8 cellular contexts compared by ENCODE assay signal in genomic region chr10:104330168-104331117, GRCh38. TPM values are rescaled to one million over a fixed set of nuclear protein-coding genes. Genes with fewer than 3 reads are reported as not detected.
DNase-seq lines count a peak whose midpoint lies in the region; ATAC-seq and TF ChIP-seq lines count a peak whose summit lies in the region.

No MANE protein-coding gene starts in this region.

- peak overlapping the region; percentile 80 for H2BK120ac ChIP-seq in IMR-90 (ENCODE audit: low read depth, low read length)

- in situ Hi-C loops in IMR-90 (cut with MboI; ENCODE audit: low sequenced_read_pairs), result no loop called here

- H3K18ac ChIP-seq in IMR-90 (ENCODE audit: low read depth, low read length), result peak overlapping the region; percentile 31

- intact Hi-C loops in IMR-90 (cut with micrococcal nuclease), result loop anchor here (1.0 to 2.0 kb wide), 2 partner anchors 8 to 14 kb away; partner anchors contain the start of gene ITPRIP
- intact Hi-C loops in vagina (cut with DNase I), result no loop called here

- WGBS in IMR-90 (ENCODE audit: extremely low coverage in 2 of 2, insufficient read length in 1 of 2), 2 experiments, result no CpG with 5 or more reads among the region's 8 CpGs

- POLR2A ChIA-PET in IMR-90 (lab: Charles Lee; ENCODE audit: unreplicated experiment), result interaction anchor here (0.6 kb wide), 2 partner anchors 15 to 414 kb away, joined by 3 read pairs; no protein-coding TSS in a partner anchor

- peak overlapping the region; percentile 76; the same call in 2 of the 3 replicates for H2BK15ac ChIP-seq in IMR-90 (ENCODE audit: low read depth, low read length)

- H3K4me2 ChIP-seq in IMR-90 (ENCODE audit: low read depth, low read length), result peak overlapping the region; percentile 63

- no peak for TF ChIP-seq RAD21 in IMR-90 (IDR thresholded peaks at IDR 0.05; ENCODE audit: low read length)

- peaks cover 64% of the 10 kb centered on the region for H3K9me1 ChIP-seq in IMR-90 (ENCODE audit: insufficient read depth, low read length)

- H3K9me3 Mint-ChIP-seq in mesothelial cell of epicardium, result no peaks in the 10 kb centered on the region

- H3K27ac ChIP-seq in IMR-90 (ENCODE audit: insufficient read depth, low read length) (peak overlapping the region; percentile 76; the same call in 1 of the 2 replicates), vagina (peak overlapping the region; percentile 96)

- H4K20me1 ChIP-seq in IMR-90 (ENCODE audit: insufficient read depth, low read length), result peaks cover 99% of the 10 kb centered on the region

- H4K5ac ChIP-seq in IMR-90 (ENCODE audit: low read depth, low read length), result peak overlapping the region; percentile 4; the same call in 1 of the 2 replicates

- BruUV-seq in IMR-90 (replicated peaks; lab: Mats Ljungman, UMichigan), result no TSS peak

- TF ChIP-seq POLR2A in IMR-90 (IDR thresholded peaks at IDR 0.05; ENCODE audit: low read depth, low read length) (0 out of 2 replicates have a peak, but pooled peaks have one; percentile 4), vagina (IDR thresholded peaks at IDR 0.05) (peak in 1 of 2 donors; percentile 36)

- TF ChIP-seq CTCF in IMR-90 (conservative IDR thresholded peaks at IDR 0.05; ENCODE audit: low read depth, low read length) (no peak), mesothelial cell of epicardium (IDR thresholded peaks at IDR 0.05; ENCODE audit: unreplicated experiment) (no peak), vagina (IDR thresholded peaks at IDR 0.05) (peak in 1 of 3 experiments; percentile 0)

- H3K9me3 ChIP-seq in IMR-90 (ENCODE audit: control insufficient read depth, insufficient read depth, low read length) (no peaks in the 10 kb centered on the region), vagina (no peaks in the 10 kb centered on the region)

- H3K56ac ChIP-seq in IMR-90 (ENCODE audit: extremely low read depth, insufficient read depth, low read length), result 0 out of 2 replicates have a peak overlapping the region, but pooled peaks have one; percentile 21

- H2BK5ac ChIP-seq in IMR-90 (ENCODE audit: low read depth, low read length, poor library complexity, severe bottlenecking), result peak overlapping the region; percentile 89

- H3K23ac ChIP-seq in IMR-90 (ENCODE audit: low read depth, low read length), result peak overlapping the region; percentile 92

- H3K27me3 ChIP-seq in IMR-90 (ENCODE audit: control insufficient read depth, insufficient read depth, low read length), result no peaks in the 10 kb centered on the region
- H3K27me3 ChIP-seq in vagina, result no peaks in the 10 kb centered on the region

- no peaks in the 10 kb centered on the region for H3K27me3 Mint-ChIP-seq in mesothelial cell of epicardium (ENCODE audit: low read depth)

- ATAC-seq in IMR-90 (ENCODE audit: low read depth) (peak; percentile 59), GM21619 (IDR thresholded peaks at IDR 0.05; ENCODE audit: unreplicated experiment) (no peak), HG03354 (IDR thresholded peaks at IDR 0.05; ENCODE audit: poor library complexity, severe bottlenecking, unreplicated experiment) (no peak)

- H3K4me1 ChIP-seq in IMR-90 (ENCODE audit: control insufficient read depth, insufficient read depth, low read length), result peaks cover 67% of the 10 kb centered on the region
- peaks cover 100% of the 10 kb centered on the region for H3K4me1 ChIP-seq in vagina

- DNase-seq in A172 (ENCODE audit: low spot score) (peak; percentile 85), IMR-90 (peak; percentile 93), dermis blood vessel endothelial cell (peak; percentile 51), mesothelial cell of epicardium (ENCODE audit: low spot score in 2 of 2, unreplicated experiment in 2 of 2) (no peak), vagina (ENCODE audit: extremely low spot score in 2 of 2) (peak in 1 of 2 donors; percentile 98)
- DNase-seq in stimulated activated CD8-positive, alpha-beta memory T cell treated with anti-CD3 and anti-CD28 coated beads, Interleukin-4, amount 100 ng/mL, for 48 hours, result no peak

- peaks cover 2 to 94% of the 10 kb centered on the region in 2 experiments; a peak in 2 of 4 replicates for H3K79me1 ChIP-seq in IMR-90 (ENCODE audit: low read depth in 1 of 2, low read length in 2 of 2)

- no peak overlapping the region for H2AFZ ChIP-seq in IMR-90 (replicated peaks; ENCODE audit: low read length, poor library complexity)

- H3K14ac ChIP-seq in IMR-90 (replicated peaks; ENCODE audit: low read depth, low read length), result peak overlapping the region; percentile 50

- peaks cover 74% of the 10 kb centered on the region for H3K4me1 Mint-ChIP-seq in mesothelial cell of epicardium

- dilution Hi-C loops in IMR-90 (cut with HindIII; ENCODE audit: low sequenced_read_pairs, unreplicated experiment), result no loop called here

- peak overlapping the region; percentile 78 for H4K91ac ChIP-seq in IMR-90 (ENCODE audit: insufficient read depth, low read depth, low read length)

- peak overlapping the region; percentile 93 for H3K27ac Mint-ChIP-seq in mesothelial cell of epicardium

- peak overlapping the region; percentile 69 for H2AK9ac ChIP-seq in IMR-90 (replicated peaks; ENCODE audit: low read depth, low read length, poor library complexity)

- H3K4me3 Mint-ChIP-seq in mesothelial cell of epicardium, result no peak overlapping the region

- H4K8ac ChIP-seq in IMR-90 (ENCODE audit: low read depth in 2 of 2, low read length in 2 of 2), result peak overlapping the region; percentile 12 to 35; a peak in 2 of 4 replicates

- H3K4ac ChIP-seq in IMR-90 (ENCODE audit: low read depth, low read length), result peak overlapping the region; percentile 86

- CTCF ChIA-PET in IMR-90 (lab: Yijun Ruan, JAX), result interaction anchor here (0.7 to 1.5 kb wide), 4 partner anchors 8 to 57 kb away, joined by 3 to 5 read pairs (median 3); no protein-coding TSS in a partner anchor

- H3K36me3 ChIP-seq in IMR-90 (ENCODE audit: control insufficient read depth, insufficient read depth, low read length) (peaks cover 3% of the 10 kb centered on the region; the same call in 1 of the 2 replicates), vagina (peaks cover 0 to 9% of the 10 kb centered on the region in 2 donors)

- no peak overlapping the region for H3K4me3 ChIP-seq in IMR-90 (ENCODE audit: insufficient read depth, low read depth, low read length)
- peak overlapping the region in 1 of 2 donors; percentile 38 for H3K4me3 ChIP-seq in vagina

- H2AK5ac ChIP-seq in IMR-90 (ENCODE audit: low read depth, low read length), result peak overlapping the region; percentile 62

- H3K36me3 Mint-ChIP-seq in mesothelial cell of epicardium, result no peaks in the 10 kb centered on the region

- peak overlapping the region; percentile 20; the same call in 1 of the 2 replicates for H3K9ac ChIP-seq in IMR-90 (ENCODE audit: low read depth, low read length)

- peak overlapping the region; percentile 88 for H2BK20ac ChIP-seq in IMR-90 (ENCODE audit: low read depth, low read length)

TF ChIP-seq in IMR-90, 13 proteins besides CTCF, POLR2A, EP300 and RAD21:
- peak; percentile 59 for TF ChIP-seq FOS (IDR thresholded peaks at IDR 0.05; ENCODE audit: low read depth, low read length)
- TF ChIP-seq RFX5 (IDR thresholded peaks at IDR 0.05; ENCODE audit: low read depth, low read length), result no peak
- peak; percentile 97 for TF ChIP-seq CEBPB (IDR thresholded peaks at IDR 0.05; ENCODE audit: low read depth, low read length)
- peak; percentile 93 for TF ChIP-seq BHLHE40 (IDR thresholded peaks at IDR 0.05; ENCODE audit: low read depth, low read length)
- TF ChIP-seq MXI1 (IDR thresholded peaks at IDR 0.05; ENCODE audit: borderline replicate concordance, low read depth, low read length), result no peak
- no peak for TF ChIP-seq NFE2L2 (IDR thresholded peaks at IDR 0.05; ENCODE audit: low read depth, low read length)
- TF ChIP-seq RCOR1 (IDR thresholded peaks at IDR 0.05; ENCODE audit: insufficient replicate concordance, low read length), result peak; percentile 64

RNA-seq across cellular contexts. Expression of gene ITPRIP, which starts 7.8 kb away (rescaled TPM):
- total RNA-seq in A172 (2014; rRNA removed; shearing (Covaris generic)), result 4.8 and 6.2 TPM in 2 replicates
- total RNA-seq in IMR-90 (2012; rRNA removed) (7.2 and 7.5 TPM in 2 replicates), dermis blood vessel endothelial cell (29.3 and 39.9 TPM in 2 replicates), mesothelial cell of epicardium (23.3 to 24.5 TPM (median 23.6 TPM) in 3 replicates), vagina (85.7 TPM)
- 31.9 and 38.1 TPM in 2 replicates for polyA plus RNA-seq in IMR-90 (2012; rRNA removed)
- 24.7 and 46.9 TPM in 2 replicates for polyA plus RNA-seq in IMR-90 (2012; cell fraction: cytosol; rRNA removed)
- 64.8 and 65.2 TPM in 2 replicates for polyA plus RNA-seq in IMR-90 (2012; cell fraction: nucleus; rRNA removed; ENCODE audit: low replicate concordance)

RNA-seq across cellular contexts. Expression of gene CFAP58, which starts 23.2 kb away (rescaled TPM):
- total RNA-seq in A172 (2014; rRNA removed; shearing (Covaris generic)), result 0.74 and 0.83 TPM in 2 replicates
- total RNA-seq in IMR-90 (2012; rRNA removed) (0.36 and 0.83 TPM in 2 replicates), dermis blood vessel endothelial cell (0.85 and 1.2 TPM in 2 replicates), mesothelial cell of epicardium (0.58 to 1.4 TPM (median 1.1 TPM) in 3 replicates), vagina (0.49 TPM)
- polyA plus RNA-seq in IMR-90 (2012; rRNA removed), result 0.57 and 0.72 TPM in 2 replicates
- 0.03 and 0.09 TPM in 2 replicates for polyA plus RNA-seq in IMR-90 (2012; cell fraction: cytosol; rRNA removed)
- 0.14 and 1.3 TPM in 2 replicates for polyA plus RNA-seq in IMR-90 (2012; cell fraction: nucleus; rRNA removed; ENCODE audit: low replicate concordance)

Comparison
In these comparisons a context has a peak if more than half of its experiments do, and no peak if none do; other contexts are left out.
1. DNase-seq: peak in A172 (single experiment), IMR-90 (single experiment) and dermis blood vessel endothelial cell (single experiment); none in mesothelial cell of epicardium (0 of 2) and stimulated activated CD8-positive, alpha-beta memory T cell treated with anti-CD3 and anti-CD28 coated beads, Interleukin-4, amount 100 ng/mL, for 48 hours (single experiment).